ENCODE assay signal across 15 cellular contexts in the genomic region with DNA sequence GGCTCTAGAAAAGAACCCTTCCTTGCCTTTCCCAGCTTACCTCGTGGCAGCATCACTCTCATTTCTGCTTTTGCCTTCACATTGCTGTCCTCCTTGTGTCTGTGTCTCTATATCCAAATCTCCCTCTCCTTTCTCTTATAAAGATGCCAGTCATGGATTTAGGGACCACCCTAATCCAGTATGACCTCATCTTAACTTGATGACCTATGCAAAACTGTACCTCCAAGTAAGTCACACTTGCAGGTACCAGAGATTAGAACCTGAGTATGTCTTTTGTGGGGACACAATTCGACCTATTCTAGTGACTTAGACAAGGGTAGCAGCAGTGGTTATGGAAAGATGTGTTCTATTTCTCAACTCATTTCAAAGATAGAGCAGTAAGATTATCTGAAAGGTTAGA.
DNase-seq lines count a peak whose midpoint lies in the region; ATAC-seq, FAIRE-seq and TF ChIP-seq lines count a peak whose summit lies in the region.
"Had no signal": no experiment of that assay in that cellular context is flagged by ENCODE, and none has a peak within 500 bp of the region (broad histone marks: within the 10 kb centered on the region; RNA-seq: fewer than 3 reads in every experiment).

No MANE protein-coding gene starts in this region.

- H3F3A ChIP-seq in DOHH2 (ENCODE audit: control insufficient read depth, insufficient read depth), result peaks cover 9% of the 10 kb centered on the region; the same call in 1 of the 2 replicates

- H3K9me2 ChIP-seq in DOHH2 (replicated peaks; ENCODE audit: control insufficient read depth, low read length), result no peaks in the 10 kb centered on the region
- H3K9me2 ChIP-seq in Karpas-422 (replicated peaks; ENCODE audit: insufficient read depth, low read length), result no peaks in the 10 kb centered on the region

- in situ Hi-C loops in GM12878 (cut with MboI), result no loop called here

- intact Hi-C loops in GM12878 (cut with micrococcal nuclease; ENCODE audit: unreplicated experiment), result no loop called here

- TF ChIP-seq RAD21 in A549 (conservative IDR thresholded peaks at IDR 0.05 in 1 of 2, IDR thresholded peaks at IDR 0.05 in 1 of 2), result no peak
- TF ChIP-seq RAD21 in GM12878 (IDR thresholded peaks at IDR 0.05; ENCODE audit: insufficient read depth, low read depth, low read length), result no peak

- H3K9ac ChIP-seq in Karpas-422 (ENCODE audit: low read length) (no peak overlapping the region), GM12878 (ENCODE audit: control insufficient read depth, insufficient read depth, low read length) (no peak overlapping the region)

- CTCF ChIA-PET in A549 (lab: Yijun Ruan, JAX), result no interaction called here
- CTCF ChIA-PET in GM12878 (lab: Yijun Ruan, JAX), result interaction anchor here (1.0 kb wide), 1 partner anchor 219 kb away, joined by 3 read pairs; no protein-coding TSS in a partner anchor

- no peaks in the 10 kb centered on the region for H3K27me3 ChIP-seq in DOHH2 (ENCODE audit: control insufficient read depth, low read length)
- no peaks in the 10 kb centered on the region for H3K27me3 ChIP-seq in Karpas-422 (ENCODE audit: low read length)
- no peaks in the 10 kb centered on the region; a peak in 1 of 4 replicates for H3K27me3 ChIP-seq in GM12878 (replicated peaks in 1 of 2; ENCODE audit: control insufficient read depth in 2 of 2, insufficient read depth in 2 of 2, low read length in 1 of 2)

- RAD21 ChIA-PET in GM12878 (lab: Charles Lee; ENCODE audit: unreplicated experiment), result no interaction called here

- WGBS in A549 (ENCODE audit: missing lambda C conversion rate), result 23% methylated on average over 2 of the region's 2 CpGs
- WGBS in GM12878 (ENCODE audit: insufficient coverage, insufficient replicate concordance, low lambda C conversion rate, missing lambda C conversion rate), result 0% methylated on average over 2 of the region's 2 CpGs

- TF ChIP-seq CTCF in A549 (IDR thresholded peaks at IDR 0.05) (no peak), DOHH2 (IDR thresholded peaks at IDR 0.05; ENCODE audit: low read depth, low read length, poor library complexity, severe bottlenecking) (no peak), GM12878 (IDR thresholded peaks at IDR 0.05 in 2 of 3, conservative IDR thresholded peaks at IDR 0.05 in 1 of 3; ENCODE audit: control insufficient read depth in 2 of 3, extremely low read depth in 1 of 3, insufficient read depth in 1 of 3, low read depth in 3 of 3, low read length in 3 of 3) (no peak)

- TF ChIP-seq POLR2A in A549 (IDR thresholded peaks at IDR 0.05; ENCODE audit: low read length) (no peak), GM12878 (IDR thresholded peaks at IDR 0.05; ENCODE audit: low read depth, low read length) (no peak)

- TF ChIP-seq EP300 in A549 (IDR thresholded peaks at IDR 0.05) (no peak), GM12878 (IDR thresholded peaks at IDR 0.05; ENCODE audit: borderline replicate concordance in 1 of 2, control insufficient read depth in 1 of 2, low read depth in 2 of 2, low read length in 2 of 2) (no peak)

- FAIRE-seq in A549 (lab: Jason Lieb, UNC) (no peak), GM12878 (lab: Jason Lieb, UNC) (no peak)
- FAIRE-seq: A204.1, GM19239, HTR-8/SVneo, K562 had no signal

- POLR2A ChIA-PET in A549 (lab: Yijun Ruan, JAX), result no interaction called here
- POLR2A ChIA-PET in GM12878 (lab: Charles Lee), result interaction anchor here (1.0 kb wide), 1 partner anchor 11 kb away, joined by 3 read pairs; no protein-coding TSS in a partner anchor

- H3K9me3 ChIP-seq in A549 (no peaks in the 10 kb centered on the region), DOHH2 (ENCODE audit: control insufficient read depth, insufficient read depth, low read length) (no peaks in the 10 kb centered on the region), Karpas-422 (ENCODE audit: low read length) (no peaks in the 10 kb centered on the region), GM12878 (replicated peaks; ENCODE audit: control insufficient read depth, insufficient read depth, low read length) (no peaks in the 10 kb centered on the region)
- H3K9me3 ChIP-seq: Caco-2 had no signal

- H3K36me3 ChIP-seq in DOHH2 (ENCODE audit: control insufficient read depth, low read length) (no peaks in the 10 kb centered on the region), Karpas-422 (ENCODE audit: insufficient read depth, low read length) (no peaks in the 10 kb centered on the region), GM12878 (ENCODE audit: control insufficient read depth in 2 of 2, insufficient read depth in 2 of 2, low read length in 1 of 2) (no peaks in the 10 kb centered on the region)

- H4K20me1 ChIP-seq in DOHH2 (ENCODE audit: control insufficient read depth, insufficient read depth, low read depth, low read length), result no peaks in the 10 kb centered on the region
- H4K20me1 ChIP-seq in Karpas-422 (ENCODE audit: insufficient read depth, low read depth, low read length), result no peaks in the 10 kb centered on the region
- H4K20me1 ChIP-seq in GM12878 (ENCODE audit: control insufficient read depth, insufficient read depth), result no peaks in the 10 kb centered on the region

- DNase-seq in A549 (ENCODE audit: low read depth in 1 of 2, low spot score in 1 of 2) (no peak), Karpas-422 (no peak), GM12878 (ENCODE audit: low read depth, low spot score) (no peak), hypothalamus (lab: John Stamatoyannopoulos, UW) (no peak), UCSD-AML1 (lab: John Stamatoyannopoulos, UW; ENCODE audit: unreplicated experiment) (no peak)
- DNase-seq: Caco-2; CD8-positive, alpha-beta T cell; GOT3; H9 had no signal

- ATAC-seq in A549 (no peak), GM12878 (peak; percentile 45), HG03196 (IDR thresholded peaks at IDR 0.05; ENCODE audit: unreplicated experiment) (no peak)
- ATAC-seq: CD8-positive, alpha-beta T cell; K562 had no signal

- H2AFZ ChIP-seq in Karpas-422 (ENCODE audit: low read length) (no peak overlapping the region), GM12878 (ENCODE audit: control insufficient read depth, low read depth, low read length) (no peak overlapping the region)

- H3K79me2 ChIP-seq in DOHH2 (ENCODE audit: control insufficient read depth, low read length) (no peaks in the 10 kb centered on the region), Karpas-422 (ENCODE audit: low read length) (no peaks in the 10 kb centered on the region), GM12878 (ENCODE audit: control insufficient read depth, insufficient read depth, low read length) (no peaks in the 10 kb centered on the region)

- no TSS peak for BruUV-seq in GM12878 (replicated peaks; lab: Mats Ljungman, UMichigan)

- peaks cover 13% of the 10 kb centered on the region for H3K4me1 ChIP-seq in A549
- peaks cover 53% of the 10 kb centered on the region for H3K4me1 ChIP-seq in DOHH2 (ENCODE audit: control insufficient read depth, low read length)
- peaks cover 22% of the 10 kb centered on the region for H3K4me1 ChIP-seq in Karpas-422 (ENCODE audit: low read length)
- no peaks in the 10 kb centered on the region for H3K4me1 ChIP-seq in GM12878 (ENCODE audit: control insufficient read depth, insufficient read depth, low read length)
- H3K4me1 ChIP-seq: Caco-2 had no signal

- SMC1A ChIA-PET in GM12878 (lab: Charles Lee; ENCODE audit: uncharacterized antibody, unreplicated experiment), result no interaction called here

- H3K4me3 ChIP-seq in A549 (no peak overlapping the region), DOHH2 (ENCODE audit: low read length) (no peak overlapping the region), Karpas-422 (ENCODE audit: low read length) (no peak overlapping the region), GM12878 (no peak overlapping the region)
- H3K4me3 ChIP-seq: K562 had no signal

- no peak overlapping the region for H3K27ac ChIP-seq in A549
- H3K27ac ChIP-seq in DOHH2 (ENCODE audit: low read depth, low read length), result peak overlapping the region; percentile 47
- H3K27ac ChIP-seq in Karpas-422 (ENCODE audit: low read length), result no peak overlapping the region
- no peak overlapping the region for H3K27ac ChIP-seq in GM12878 (ENCODE audit: control insufficient read depth, insufficient read depth)

- H3K4me2 ChIP-seq in A549 (no peak overlapping the region), DOHH2 (ENCODE audit: low read length) (peak overlapping the region; percentile 52), Karpas-422 (ENCODE audit: low read depth, low read length, poor library complexity, severe bottlenecking) (peak overlapping the region; percentile 37), GM12878 (ENCODE audit: control insufficient read depth, insufficient read depth) (no peak overlapping the region)

TF ChIP-seq in A549, 52 proteins besides CTCF, POLR2A, EP300 and RAD21:
- TF ChIP-seq MAFK (IDR thresholded peaks at IDR 0.05; ENCODE audit: partially characterized antibody) (peak; percentile 69), NFE2L2 (conservative IDR thresholded peaks at IDR 0.05; ENCODE audit: low read length) (no peak), FOSB (CRISPR knock-in tag; IDR thresholded peaks at IDR 0.05) (no peak), FOSL2 (IDR thresholded peaks at IDR 0.05) (no peak), FOSL2 (CRISPR knock-in tag; IDR thresholded peaks at IDR 0.05) (no peak)
- TF ChIP-seq, protein P1, sequence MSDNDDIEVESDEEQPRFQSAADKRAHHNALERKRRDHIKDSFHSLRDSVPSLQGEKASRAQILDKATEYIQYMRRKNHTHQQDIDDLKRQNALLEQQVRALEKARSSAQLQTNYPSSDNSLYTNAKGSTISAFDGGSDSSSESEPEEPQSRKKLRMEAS (IDR thresholded peaks at IDR 0.05), result no peak

TF ChIP-seq in GM12878, 131 proteins besides CTCF, POLR2A, EP300 and RAD21 (continues in another document):
- TF ChIP-seq IKZF1 (conservative IDR thresholded peaks at IDR 0.05), result no peak

Comparison
In these comparisons a context has a peak if more than half of its experiments do, and no peak if none do; other contexts are left out.
1. H3K4me2 ChIP-seq: peak in DOHH2 (single experiment) and Karpas-422 (single experiment); none in A549 (single experiment) and GM12878 (single experiment).